Comparison of ENCODE assay signal across 16 cellular contexts in the genomic region with DNA sequence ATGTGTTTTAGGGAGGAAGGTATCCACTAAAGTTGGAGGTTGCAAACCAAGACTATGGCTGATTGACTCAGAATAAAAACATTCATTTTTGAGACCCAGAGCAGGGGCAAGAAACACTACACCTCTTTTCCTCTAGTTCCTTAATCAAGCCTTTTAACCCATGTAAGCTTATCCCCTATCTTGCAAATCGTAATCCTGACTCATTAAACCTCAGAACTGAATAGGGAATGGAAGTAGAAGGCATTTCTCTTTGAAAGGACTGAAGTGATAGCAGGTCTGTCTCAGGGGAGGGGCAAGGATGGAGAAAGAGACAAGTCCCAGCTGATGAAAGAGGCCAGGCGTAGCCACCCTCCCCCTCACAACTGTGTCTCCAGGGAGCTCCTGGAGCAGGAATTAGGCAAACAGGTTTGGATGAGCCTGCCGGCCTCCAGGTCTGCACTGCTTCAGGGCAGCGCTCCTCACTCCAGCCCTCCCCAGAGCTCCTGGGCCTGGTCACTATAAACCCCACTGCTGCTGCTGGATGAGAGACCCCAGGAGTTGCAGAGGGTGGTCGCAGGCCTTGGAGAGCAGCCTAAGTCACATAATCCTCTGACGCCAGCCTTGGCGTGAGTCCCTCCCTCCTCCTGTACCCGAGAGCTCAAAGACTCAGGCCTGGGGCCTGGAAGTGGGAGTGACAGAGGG. TPM values are rescaled to one million over a fixed set of nuclear protein-coding genes. Genes with fewer than 3 reads are reported as not detected.
A peak's percentile ranks its signal among the peaks of the same experiment; 100 is the strongest.
DNase-seq lines count a peak whose midpoint lies in the region; ATAC-seq and TF ChIP-seq lines count a peak whose summit lies in the region.
"Had no signal": no experiment of that assay in that cellular context is flagged by ENCODE, and none has a peak within 500 bp of the region (broad histone marks: within the 10 kb centered on the region; RNA-seq: fewer than 3 reads in every experiment).

No MANE protein-coding gene starts in this region.

- peaks cover 15 to 29% (median 20%) of the 10 kb centered on the region in 10 experiments for H3K4me1 ChIP-seq in BLaER1 treated with 17β-estradiol and CSF1 and Interleukin-3, amounts not matched to agents 10 nM and 100 nM
- H3K4me1 ChIP-seq in HUES48 (ENCODE audit: control insufficient read depth, insufficient read depth, low read length) (peaks cover 8% of the 10 kb centered on the region; the same call in 1 of the 2 replicates), mesendoderm (ENCODE audit: control insufficient read depth, low read depth, low read length) (no peaks in the 10 kb centered on the region)
- H3K4me1 ChIP-seq: Caco-2, testis had no signal

- H3K36me3 Mint-ChIP-seq in natural killer cell, result no peaks in the 10 kb centered on the region
- H3K36me3 Mint-ChIP-seq in activated naive CD8-positive, alpha-beta T cell treated with anti-CD3 and anti-CD28 coated beads, Interleukin-2, amount 50 U/mL, for 24 hours (ENCODE audit: low read depth), result no peaks in the 10 kb centered on the region

- no peak overlapping the region for H3K4me3 ChIP-seq in BLaER1 treated with 17β-estradiol and CSF1 and Interleukin-3, amounts not matched to agents 10 nM and 100 nM
- no peak overlapping the region for H3K4me3 ChIP-seq in HUES48 (ENCODE audit: low read depth, low read length)
- no peak overlapping the region for H3K4me3 ChIP-seq in astrocyte of the spinal cord (ENCODE audit: low read depth, low read length)
- H3K4me3 ChIP-seq in mesendoderm (ENCODE audit: low read length), result no peak overlapping the region
- H3K4me3 ChIP-seq: testis had no signal

- intact Hi-C loops in natural killer cell (cut with micrococcal nuclease), result no loop called here

- ATAC-seq in natural killer cell (no peak), GM21737 (IDR thresholded peaks at IDR 0.05; ENCODE audit: unreplicated experiment) (no peak)
- ATAC-seq in activated naive CD8-positive, alpha-beta T cell treated with anti-CD3 and anti-CD28 coated beads, Interleukin-2, amount 50 U/mL, for 24 hours, result no peak
- ATAC-seq: activated T-helper 17 cell treated with anti-CD3 and anti-CD28 coated beads, Interleukin-2, amount 50 U/mL, for 72 hours; sciatic nerve had no signal

- no peaks in the 10 kb centered on the region for H3K79me2 ChIP-seq in mesendoderm (ENCODE audit: control insufficient read depth, insufficient read depth, low read length)

- peaks cover 16 to 24% (median 19%) of the 10 kb centered on the region in 11 experiments; a peak in 21 of 22 replicates for H3K9me3 ChIP-seq in BLaER1 treated with 17β-estradiol and CSF1 and Interleukin-3, amounts not matched to agents 10 nM and 100 nM (replicated peaks in 1 of 11)
- no peaks in the 10 kb centered on the region for H3K9me3 ChIP-seq in HUES48 (ENCODE audit: control insufficient read depth, insufficient read depth, low read length)
- H3K9me3 ChIP-seq: Caco-2, testis had no signal

- H4K8ac ChIP-seq in mesendoderm (ENCODE audit: low read depth, low read length), result no peak overlapping the region

- no peak overlapping the region for H2BK15ac ChIP-seq in mesendoderm (replicated peaks; ENCODE audit: low read depth)

- WGBS in mesendoderm (ENCODE audit: extremely low coverage, insufficient coverage, low lambda C conversion rate), result no CpG with 5 or more reads among the region's 8 CpGs

- H3K9ac ChIP-seq in BLaER1 treated with 17β-estradiol and CSF1 and Interleukin-3, amounts not matched to agents 10 nM and 100 nM, result peak overlapping the region in 4 of 11 experiments; percentile 18 to 41 (median 25); a peak in 5 of 22 replicates
- peak overlapping the region; percentile 12; the same call in 1 of the 2 replicates for H3K9ac ChIP-seq in HUES48 (ENCODE audit: low read depth, low read length)
- H3K9ac ChIP-seq in mesendoderm (ENCODE audit: low read length), result no peak overlapping the region

- no peak overlapping the region for H3K4ac ChIP-seq in mesendoderm (ENCODE audit: low read depth, low read length)

- no peak overlapping the region for H2AK5ac ChIP-seq in mesendoderm (ENCODE audit: low read length)

- H3K27me3 Mint-ChIP-seq in natural killer cell (ENCODE audit: low read depth in 2 of 2), result peaks cover 9 to 17% of the 10 kb centered on the region in 2 donors
- H3K27me3 Mint-ChIP-seq in activated naive CD8-positive, alpha-beta T cell treated with anti-CD3 and anti-CD28 coated beads, Interleukin-2, amount 50 U/mL, for 24 hours, result peaks cover 22% of the 10 kb centered on the region

- H3K23ac ChIP-seq in mesendoderm (ENCODE audit: low read length), result no peak overlapping the region

- no peaks in the 10 kb centered on the region; a peak in 1 of 22 replicates for H4K20me1 ChIP-seq in BLaER1 treated with 17β-estradiol and CSF1 and Interleukin-3, amounts not matched to agents 10 nM and 100 nM

- no peak overlapping the region for H2BK5ac ChIP-seq in mesendoderm (ENCODE audit: low read length)

- no peak overlapping the region for H2BK120ac ChIP-seq in mesendoderm (ENCODE audit: low read depth, low read length)

- H3K27ac ChIP-seq in BLaER1 treated with 17β-estradiol and CSF1 and Interleukin-3, amounts not matched to agents 10 nM and 100 nM, result peak overlapping the region in 2 of 11 experiments; percentile 8 to 25; a peak in 2 of 22 replicates
- H3K27ac ChIP-seq in HUES48 (ENCODE audit: low read depth, low read length) (no peak overlapping the region), mesendoderm (ENCODE audit: low read depth, low read length) (no peak overlapping the region)
- H3K27ac ChIP-seq: testis had no signal

- H3K79me1 ChIP-seq in mesendoderm (ENCODE audit: low read length), result no peaks in the 10 kb centered on the region

- no peak overlapping the region for H3K56ac ChIP-seq in mesendoderm (ENCODE audit: low read length)

- DNase-seq in astrocyte of the spinal cord (ENCODE audit: low read depth, low spot score), result peak; percentile 36
- DNase-seq in mesendoderm, result peak; percentile 69
- no peak for DNase-seq in natural killer cell
- DNase-seq in NK-92 (lab: John Stamatoyannopoulos, UW; ENCODE audit: unreplicated experiment), result no peak
- DNase-seq in activated naive CD8-positive, alpha-beta T cell treated with anti-CD3 and anti-CD28 coated beads, Interleukin-2, amount 50 U/mL, for 24 hours, result no peak
- DNase-seq: Caco-2; cortex of kidney; NCI-H1930; NCI-H524 treated with DMSO at 0.1 percent for 48 hours; stimulated activated CD4-positive, alpha-beta T cell treated with anti-CD3 and anti-CD28 coated beads, Interleukin-2, amount 100 ng/mL, for 48 hours; testis had no signal

- H3K4me3 Mint-ChIP-seq in natural killer cell, result no peak overlapping the region
- no peak overlapping the region for H3K4me3 Mint-ChIP-seq in activated naive CD8-positive, alpha-beta T cell treated with anti-CD3 and anti-CD28 coated beads, Interleukin-2, amount 50 U/mL, for 24 hours
- H3K4me3 Mint-ChIP-seq: activated T-helper 17 cell treated with anti-CD3 and anti-CD28 coated beads, Interleukin-2, amount 50 U/mL, for 72 hours had no signal

- no peaks in the 10 kb centered on the region for H3K36me3 ChIP-seq in BLaER1 treated with 17β-estradiol and CSF1 and Interleukin-3, amounts not matched to agents 10 nM and 100 nM
- H3K36me3 ChIP-seq in HUES48 (ENCODE audit: control insufficient read depth, insufficient read depth, low read length) (no peaks in the 10 kb centered on the region), mesendoderm (ENCODE audit: control insufficient read depth, insufficient read depth, low read length) (no peaks in the 10 kb centered on the region)

- peak overlapping the region; percentile 32 for H3K18ac ChIP-seq in mesendoderm (ENCODE audit: low read length)

- H3K4me1 Mint-ChIP-seq in natural killer cell, result peaks cover 4 to 9% of the 10 kb centered on the region in 2 donors
- H3K4me1 Mint-ChIP-seq in activated naive CD8-positive, alpha-beta T cell treated with anti-CD3 and anti-CD28 coated beads, Interleukin-2, amount 50 U/mL, for 24 hours, result peaks cover 2% of the 10 kb centered on the region

- TF ChIP-seq CTCF in astrocyte of the spinal cord (IDR thresholded peaks at IDR 0.05; ENCODE audit: low read depth, low read length) (no peak), natural killer cell (IDR thresholded peaks at IDR 0.05) (no peak)

- peak overlapping the region; percentile 56 to 86 (median 77) for H3K4me2 ChIP-seq in BLaER1 treated with 17β-estradiol and CSF1 and Interleukin-3, amounts not matched to agents 10 nM and 100 nM
- H3K4me2 ChIP-seq in mesendoderm (ENCODE audit: low read length), result no peak overlapping the region

- no peak overlapping the region for H3K27ac Mint-ChIP-seq in natural killer cell
- H3K27ac Mint-ChIP-seq in activated naive CD8-positive, alpha-beta T cell treated with anti-CD3 and anti-CD28 coated beads, Interleukin-2, amount 50 U/mL, for 24 hours, result no peak overlapping the region
- H3K27ac Mint-ChIP-seq: activated T-helper 17 cell treated with anti-CD3 and anti-CD28 coated beads, Interleukin-2, amount 50 U/mL, for 72 hours had no signal

- no peaks in the 10 kb centered on the region for H3K9me3 Mint-ChIP-seq in natural killer cell
- peaks cover 15% of the 10 kb centered on the region for H3K9me3 Mint-ChIP-seq in activated naive CD8-positive, alpha-beta T cell treated with anti-CD3 and anti-CD28 coated beads, Interleukin-2, amount 50 U/mL, for 24 hours

- H4K5ac ChIP-seq in mesendoderm (ENCODE audit: low read length), result no peak overlapping the region

- in situ Hi-C loops in astrocyte of the spinal cord (cut with HindIII; ENCODE audit: low sequenced_read_pairs), result no loop called here

- peaks cover 0 to 7% (median 0%) of the 10 kb centered on the region in 11 experiments; a peak in 1 of 22 replicates for H3K27me3 ChIP-seq in BLaER1 treated with 17β-estradiol and CSF1 and Interleukin-3, amounts not matched to agents 10 nM and 100 nM
- H3K27me3 ChIP-seq in HUES48 (ENCODE audit: control insufficient read depth, insufficient read depth, low read length) (peaks cover 10% of the 10 kb centered on the region), mesendoderm (ENCODE audit: insufficient read depth, low read length, poor library complexity) (no peaks in the 10 kb centered on the region)
- H3K27me3 ChIP-seq: testis had no signal

RNA-seq across cellular contexts. Expression of gene MSX1, which starts 21.4 kb away (rescaled TPM):
- polyA plus RNA-seq in mesendoderm (2013, experiment 1 of 2), result 1.4 TPM
- polyA plus RNA-seq in mesendoderm (2013, experiment 2 of 2), result 1.3 TPM
- not detected for total RNA-seq in natural killer cell
- total RNA-seq: activated T-helper 17 cell treated with anti-CD3 and anti-CD28 coated beads, Interleukin-2, amount 50 U/mL, for 72 hours had no signal

Comparison
In these comparisons a context has a peak if more than half of its experiments do, and no peak if none do; other contexts are left out.
1. DNase-seq: peak in astrocyte of the spinal cord (single experiment) and mesendoderm (single experiment); none in natural killer cell (single experiment), NK-92 (single experiment) and activated naive CD8-positive, alpha-beta T cell treated with anti-CD3 and anti-CD28 coated beads, Interleukin-2, amount 50 U/mL, for 24 hours (single experiment).